In the genomic region with DNA sequence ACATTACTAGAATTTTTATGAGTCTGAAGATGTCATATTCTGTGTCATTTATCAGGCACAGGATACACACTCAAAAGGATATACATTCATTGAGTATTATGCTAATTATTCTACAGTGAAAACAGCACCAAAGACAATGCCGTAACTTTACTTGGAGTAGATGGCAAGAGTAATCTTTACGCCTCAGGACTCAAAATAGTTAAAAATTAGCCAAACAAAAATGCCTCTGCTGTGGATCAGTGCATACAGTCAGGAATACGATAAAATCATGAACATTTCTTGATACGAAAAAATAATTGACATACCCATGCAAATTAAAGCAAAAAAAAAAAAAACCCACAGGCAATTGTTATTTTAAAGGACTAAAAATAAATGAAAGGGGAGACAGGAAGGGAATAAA, we compare ENCODE assay signal across 29 cellular contexts.
"Had no signal": no experiment of that assay in that cellular context is flagged by ENCODE, and none has a peak within 500 bp of the region (broad histone marks: within the 10 kb centered on the region; RNA-seq: fewer than 3 reads in every experiment).

No MANE protein-coding gene starts in this region.

- H3K27ac Mint-ChIP-seq: dendritic cell treated with granulocyte-macrophage colony-stimulating factor and Interleukin-4, amounts not matched to agents 40 ng/mL and 50 ng/mL, for 4 days; endodermal cell; natural killer cell; stimulated activated naive CD8-positive, alpha-beta T cell treated with anti-CD3 and anti-CD28 coated beads, Interleukin-15, amount 100 ng/mL, for 72 hours had no signal

- H3K9me3 ChIP-seq: colonic mucosa, gastrocnemius medialis, heart left ventricle, lower lobe of right lung, neutrophil, pancreas, right lobe of liver, suprapubic skin, transverse colon, upper lobe of right lung, vagina had no signal

- H3K4me3 ChIP-seq: colonic mucosa, gastrocnemius medialis, heart left ventricle, hepatocyte, lower lobe of right lung, pancreas, right lobe of liver, suprapubic skin, transverse colon, upper lobe of right lung, vagina had no signal

- H3K27me3 Mint-ChIP-seq: dendritic cell treated with granulocyte-macrophage colony-stimulating factor and Interleukin-4, amounts not matched to agents 40 ng/mL and 50 ng/mL, for 4 days; stimulated activated naive CD8-positive, alpha-beta T cell treated with anti-CD3 and anti-CD28 coated beads, Interleukin-15, amount 100 ng/mL, for 72 hours had no signal

- H3K36me3 Mint-ChIP-seq: natural killer cell had no signal

- H3K4me1 Mint-ChIP-seq: endodermal cell; natural killer cell; stimulated activated naive CD8-positive, alpha-beta T cell treated with anti-CD3 and anti-CD28 coated beads, Interleukin-15, amount 100 ng/mL, for 72 hours had no signal

- H3K36me3 ChIP-seq: colonic mucosa, gastrocnemius medialis, heart left ventricle, lower lobe of right lung, neutrophil, pancreas, right lobe of liver, suprapubic skin, transverse colon, upper lobe of right lung, vagina had no signal

- H3K79me2 ChIP-seq: hepatocyte had no signal

- H3K4me3 Mint-ChIP-seq: dendritic cell treated with granulocyte-macrophage colony-stimulating factor and Interleukin-4, amounts not matched to agents 40 ng/mL and 50 ng/mL, for 4 days; endodermal cell; natural killer cell; stimulated activated naive CD8-positive, alpha-beta T cell treated with anti-CD3 and anti-CD28 coated beads, Interleukin-15, amount 100 ng/mL, for 72 hours had no signal

- H3K4me1 ChIP-seq: colonic mucosa, gastrocnemius medialis, lower lobe of right lung, pancreas, right lobe of liver, suprapubic skin, transverse colon, upper lobe of right lung, vagina had no signal

- DNase-seq: colonic mucosa; effector CD8-positive, alpha-beta T cell; endodermal cell; foreskin fibroblast; gastrocnemius medialis; heart left ventricle; kidney; left colon; left ventricle myocardium superior; lower lobe of right lung; natural killer cell; pancreas; right lobe of liver; small intestine; stimulated activated CD4-positive, alpha-beta T cell treated with anti-CD3 and anti-CD28 coated beads, Interleukin-12 subunit alpha, Interleukin-12 subunit beta, amount 100 ng/mL, for 4 hours; stimulated activated CD4-positive, alpha-beta T cell treated with anti-CD3 and anti-CD28 coated beads, Interleukin-1b, Interleukin-23, amount 100 ng/mL, for 48 hours; stimulated activated CD4-positive, alpha-beta T cell treated with anti-CD3 and anti-CD28 coated beads, Interleukin-4, amount 100 ng/mL, for 1 hour; stimulated activated CD8-positive, alpha-beta memory T cell treated with anti-CD3 and anti-CD28 coated beads, Interleukin-4, amount 100 ng/mL, for 48 hours; stimulated activated naive CD4-positive, alpha-beta T cell; stimulated activated naive CD8-positive, alpha-beta T cell treated with anti-CD3 and anti-CD28 coated beads, Interleukin-15, amount 100 ng/mL, for 72 hours; transverse colon; upper lobe of right lung had no signal

- H3K9me3 Mint-ChIP-seq: dendritic cell treated with granulocyte-macrophage colony-stimulating factor and Interleukin-4, amounts not matched to agents 40 ng/mL and 50 ng/mL, for 4 days; endodermal cell; stimulated activated naive CD8-positive, alpha-beta T cell treated with anti-CD3 and anti-CD28 coated beads, Interleukin-15, amount 100 ng/mL, for 72 hours had no signal

- ATAC-seq: esophagus mucosa; gastrocnemius medialis; heart left ventricle; left colon; left ventricle myocardium superior; lower lobe of right lung; natural killer cell; pancreas; right lobe of liver; stimulated activated naive CD8-positive, alpha-beta T cell treated with anti-CD3 and anti-CD28 coated beads, Interleukin-15, amount 100 ng/mL, for 72 hours; upper lobe of right lung had no signal

- H3K27ac ChIP-seq: colonic mucosa, epithelial cell of prostate, gastrocnemius medialis, heart left ventricle, hepatocyte, lower lobe of right lung, neutrophil, pancreas, right lobe of liver, suprapubic skin, transverse colon, upper lobe of right lung, vagina had no signal

- H3K27me3 ChIP-seq: colonic mucosa, gastrocnemius medialis, heart left ventricle, hepatocyte, neutrophil, right lobe of liver, suprapubic skin, transverse colon, upper lobe of right lung, vagina had no signal

- H3K4me2 ChIP-seq: hepatocyte had no signal

- H2AFZ ChIP-seq: hepatocyte had no signal
